25 cellular contexts compared by ENCODE assay signal in genomic region chr1:206450271-206450670, GRCh38.
"Had no signal": no experiment of that assay in that cellular context is flagged by ENCODE, and none has a peak within 500 bp of the region (broad histone marks: within the 10 kb centered on the region; RNA-seq: fewer than 3 reads in every experiment).

No MANE protein-coding gene starts in this region.

- H2AFZ ChIP-seq: PC-9 had no signal

- H3K9me3 ChIP-seq: MG63, Peyer's patch, SJCRH30 had no signal

- H3K27me3 ChIP-seq: MG63, Peyer's patch, SJCRH30 had no signal

- H3K4me3 ChIP-seq: MG63, PC-9, Peyer's patch, SJCRH30 had no signal

- H3K27ac ChIP-seq: PC-9, Peyer's patch, SJCRH30 had no signal

- ATAC-seq: HepG2, Right ventricle myocardium inferior had no signal

- DNase-seq: Karpas-422, KG1, MG63, NCI-H1092, NCI-H1105 treated with DMSO at 0.1 percent for 48 hours, NCI-H1417 treated with DMSO at 0.1 percent for 48 hours, NCI-H146, NCI-H1694 treated with DMSO at 0.1 percent for 48 hours, NCI-H1930, NCI-H2081, NCI-H2107, NCI-H2171, NCI-H226, NCI-H446, NCI-H510A, NCI-H524 treated with DMSO at 0.1 percent for 48 hours, NCI-H69, NCI-H774, OCI-M1, Peyer's patch, SHP77 treated with DMSO at 0.1 percent for 48 hours had no signal

- H3K4me1 ChIP-seq: Peyer's patch had no signal

- FAIRE-seq: HepG2 had no signal

- H3K4me2 ChIP-seq: PC-9 had no signal
